Comparison of ENCODE assay signal across 9 cellular contexts in genomic region chr2:48110497-48110896, GRCh38.
DNase-seq lines count a peak whose midpoint lies in the region; ATAC-seq, FAIRE-seq and TF ChIP-seq lines count a peak whose summit lies in the region.
"Had no signal": no experiment of that assay in that cellular context is flagged by ENCODE, and none has a peak within 500 bp of the region (broad histone marks: within the 10 kb centered on the region; RNA-seq: fewer than 3 reads in every experiment).

No MANE protein-coding gene starts in this region.

- no peaks in the 10 kb centered on the region for H3K27me3 ChIP-seq in breast epithelium
- no peaks in the 10 kb centered on the region for H3K27me3 ChIP-seq in keratinocyte (ENCODE audit: control insufficient read depth, extremely low read depth, insufficient read depth, low read length)
- H3K27me3 ChIP-seq in subcutaneous abdominal adipose tissue (ENCODE audit: control insufficient read depth in 5 of 5, insufficient read depth in 4 of 5, low read length in 5 of 5), result peaks cover 0 to 3% (median 0%) of the 10 kb centered on the region in 5 donors
- H3K27me3 ChIP-seq in prostate gland (replicated peaks; ENCODE audit: insufficient read depth), result no peaks in the 10 kb centered on the region
- H3K27me3 ChIP-seq: BE2C had no signal

- DNase-seq in MCF 10A (ENCODE audit: unreplicated experiment), result no peak
- no peak for DNase-seq in breast epithelium (ENCODE audit: low spot score in 2 of 2)
- DNase-seq in activated CD8-positive, alpha-beta T cell treated with anti-CD3 and anti-CD28 coated beads, Interleukin-2, amount 10 ng/mL, durations not matched to agents 7 days and 5 days, result no peak
- no peak for DNase-seq in keratinocyte (ENCODE audit: low read depth, low spot score)
- DNase-seq in prostate gland (ENCODE audit: low spot score), result no peak
- DNase-seq in midbrain (lab: John Stamatoyannopoulos, UW), result no peak
- no peak for DNase-seq in RCC 7860 (ENCODE audit: low spot score)

- no peak for TF ChIP-seq CTCF in MCF 10A (IDR thresholded peaks at IDR 0.05; ENCODE audit: unreplicated experiment)
- no peak for TF ChIP-seq CTCF in breast epithelium (IDR thresholded peaks at IDR 0.05)
- no peak for TF ChIP-seq CTCF in keratinocyte (optimal IDR thresholded peaks at IDR 0.05 in 1 of 3, IDR thresholded peaks at IDR 0.05 in 1 of 3, conservative IDR thresholded peaks at IDR 0.05 in 1 of 3; ENCODE audit: extremely low read depth in 1 of 3, insufficient read depth in 2 of 3, low read length in 3 of 3)
- no peak for TF ChIP-seq CTCF in prostate gland (IDR thresholded peaks at IDR 0.05)

- no peaks in the 10 kb centered on the region for H3K9me3 ChIP-seq in breast epithelium
- no peaks in the 10 kb centered on the region for H3K9me3 ChIP-seq in keratinocyte (ENCODE audit: control insufficient read depth, low read depth, low read length)
- H3K9me3 ChIP-seq in subcutaneous abdominal adipose tissue (ENCODE audit: control insufficient read depth in 5 of 5, low read length in 5 of 5), result no peaks in the 10 kb centered on the region
- no peaks in the 10 kb centered on the region for H3K9me3 ChIP-seq in prostate gland
- H3K9me3 ChIP-seq: BE2C had no signal

- H3K4me1 ChIP-seq in breast epithelium, result peaks cover 0 to 3% of the 10 kb centered on the region in 2 donors
- peaks cover 56% of the 10 kb centered on the region for H3K4me1 ChIP-seq in keratinocyte (ENCODE audit: control insufficient read depth, extremely low read depth, insufficient read depth, low read length)
- peaks cover 14 to 42% (median 30%) of the 10 kb centered on the region in 5 donors for H3K4me1 ChIP-seq in subcutaneous abdominal adipose tissue (ENCODE audit: control insufficient read depth in 5 of 5, insufficient read depth in 5 of 5, low read length in 5 of 5)
- no peaks in the 10 kb centered on the region for H3K4me1 ChIP-seq in prostate gland (replicated peaks)
- H3K4me1 ChIP-seq: BE2C had no signal

- H3K27ac Mint-ChIP-seq in MCF 10A (ENCODE audit: low read depth, unreplicated experiment), result peak overlapping the region; percentile 86
- no peak overlapping the region for H3K27ac Mint-ChIP-seq in activated CD8-positive, alpha-beta T cell treated with anti-CD3 and anti-CD28 coated beads, Interleukin-2, amount 10 ng/mL, durations not matched to agents 7 days and 5 days

- H3K27ac ChIP-seq in breast epithelium, result no peak overlapping the region
- H3K27ac ChIP-seq in keratinocyte (ENCODE audit: control insufficient read depth, insufficient read depth, low read length), result peak overlapping the region; percentile 87
- peak overlapping the region; percentile 99 for H3K27ac ChIP-seq in subcutaneous abdominal adipose tissue (ENCODE audit: low read depth, low read length)
- H3K27ac ChIP-seq in prostate gland, result peak overlapping the region in 1 of 2 donors; percentile 81

- dilution Hi-C loops in keratinocyte (cut with MboI; ENCODE audit: extremely low pct_ligation_motif_present, low sequenced_read_pairs), result no loop called here

- H3K36me3 Mint-ChIP-seq in MCF 10A (ENCODE audit: insufficient read depth, unreplicated experiment), result no peaks in the 10 kb centered on the region
- H3K36me3 Mint-ChIP-seq in activated CD8-positive, alpha-beta T cell treated with anti-CD3 and anti-CD28 coated beads, Interleukin-2, amount 10 ng/mL, durations not matched to agents 7 days and 5 days (ENCODE audit: low read depth), result no peaks in the 10 kb centered on the region

- peak overlapping the region; percentile 94 for H3K4me2 ChIP-seq in keratinocyte (ENCODE audit: control insufficient read depth, extremely low read depth, insufficient read depth, low read depth, low read length)

- no peaks in the 10 kb centered on the region for H3K9me3 Mint-ChIP-seq in MCF 10A (ENCODE audit: unreplicated experiment)
- no peaks in the 10 kb centered on the region for H3K9me3 Mint-ChIP-seq in activated CD8-positive, alpha-beta T cell treated with anti-CD3 and anti-CD28 coated beads, Interleukin-2, amount 10 ng/mL, durations not matched to agents 7 days and 5 days (ENCODE audit: insufficient read depth)

- POLR2A ChIA-PET in MCF 10A (lab: Yijun Ruan, JAX), result no interaction called here
- POLR2A ChIA-PET in activated CD8-positive, alpha-beta T cell treated with anti-CD3 and anti-CD28 coated beads, Interleukin-2, amount 10 ng/mL, durations not matched to agents 7 days and 5 days (lab: Charles Lee), result no interaction called here

- BruUV-seq in MCF 10A (replicated peaks; lab: Mats Ljungman, UMichigan), result no TSS peak

- H4K20me1 ChIP-seq in keratinocyte (ENCODE audit: control insufficient read depth, extremely low read depth, insufficient read depth, low read length), result no peaks in the 10 kb centered on the region

- H3K4me3 Mint-ChIP-seq in MCF 10A (ENCODE audit: unreplicated experiment), result peak overlapping the region; percentile 83
- H3K4me3 Mint-ChIP-seq in activated CD8-positive, alpha-beta T cell treated with anti-CD3 and anti-CD28 coated beads, Interleukin-2, amount 10 ng/mL, durations not matched to agents 7 days and 5 days, result peak overlapping the region; percentile 89

- intact Hi-C loops in MCF 10A (cut with micrococcal nuclease), result no loop called here
- intact Hi-C loops in breast epithelium (cut with DNase I; ENCODE audit: low total_unique reads), result no loop called here
- intact Hi-C loops in prostate gland (cut with DNase I), result no loop called here

- 50% methylated on average over 4 of the region's 4 CpGs for WGBS in prostate gland

- no peak for ATAC-seq in activated CD8-positive, alpha-beta T cell treated with anti-CD3 and anti-CD28 coated beads, Interleukin-2, amount 10 ng/mL, durations not matched to agents 7 days and 5 days

- H2AFZ ChIP-seq in keratinocyte (ENCODE audit: control insufficient read depth, low read length), result no peak overlapping the region

- H3K4me3 ChIP-seq in breast epithelium (no peak overlapping the region), keratinocyte (ENCODE audit: control insufficient read depth in 2 of 3, extremely low read depth in 1 of 3, insufficient read depth in 2 of 3, low read depth in 1 of 3, low read length in 3 of 3) (peak overlapping the region in 1 of 3 experiments; percentile 46), subcutaneous abdominal adipose tissue (ENCODE audit: low read depth in 1 of 5, low read length in 5 of 5) (peak overlapping the region in 1 of 5 donors; percentile 73), prostate gland (no peak overlapping the region)

- no peak for FAIRE-seq in keratinocyte (lab: Jason Lieb, UNC)
- FAIRE-seq in RCC 7860 (lab: Jason Lieb, UNC), result no peak

- H3K79me2 ChIP-seq in keratinocyte (ENCODE audit: control insufficient read depth, insufficient read depth, low read length), result no peaks in the 10 kb centered on the region

- H3K9ac ChIP-seq in keratinocyte (ENCODE audit: control insufficient read depth, extremely low read depth, insufficient read depth, low read length), result no peak overlapping the region
- H3K9ac ChIP-seq in subcutaneous abdominal adipose tissue (ENCODE audit: low read length in 5 of 5), result no peak overlapping the region

- no peaks in the 10 kb centered on the region for H3K9me1 ChIP-seq in keratinocyte (ENCODE audit: control insufficient read depth, extremely low read depth, insufficient read depth, low read length)

- CTCF ChIA-PET in MCF 10A (lab: Yijun Ruan, JAX), result interaction anchor here (1.1 kb wide), 1 partner anchor 260 kb away, joined by 4 read pairs; no protein-coding TSS in a partner anchor
- CTCF ChIA-PET in activated CD8-positive, alpha-beta T cell treated with anti-CD3 and anti-CD28 coated beads, Interleukin-2, amount 10 ng/mL, durations not matched to agents 7 days and 5 days (lab: Charles Lee), result interaction anchor here (1.4 kb wide), 1 partner anchor 203 kb away, joined by 6 read pairs; the partner anchor contains the start of gene FBXO11

- no peaks in the 10 kb centered on the region for H3K36me3 ChIP-seq in breast epithelium
- H3K36me3 ChIP-seq in keratinocyte (ENCODE audit: control insufficient read depth in 2 of 2, extremely low read depth in 1 of 2, insufficient read depth in 2 of 2, low read length in 2 of 2), result no peaks in the 10 kb centered on the region
- no peaks in the 10 kb centered on the region for H3K36me3 ChIP-seq in subcutaneous abdominal adipose tissue (ENCODE audit: control insufficient read depth in 5 of 5, insufficient read depth in 5 of 5, low read length in 5 of 5)
- no peaks in the 10 kb centered on the region for H3K36me3 ChIP-seq in prostate gland
- H3K36me3 ChIP-seq: BE2C had no signal

- no peaks in the 10 kb centered on the region for H3K27me3 Mint-ChIP-seq in MCF 10A (ENCODE audit: insufficient read depth, unreplicated experiment)
- H3K27me3 Mint-ChIP-seq in activated CD8-positive, alpha-beta T cell treated with anti-CD3 and anti-CD28 coated beads, Interleukin-2, amount 10 ng/mL, durations not matched to agents 7 days and 5 days (ENCODE audit: low read depth), result peaks cover 3% of the 10 kb centered on the region

- peaks cover 40% of the 10 kb centered on the region for H3K4me1 Mint-ChIP-seq in MCF 10A (ENCODE audit: insufficient read depth, unreplicated experiment)
- H3K4me1 Mint-ChIP-seq in activated CD8-positive, alpha-beta T cell treated with anti-CD3 and anti-CD28 coated beads, Interleukin-2, amount 10 ng/mL, durations not matched to agents 7 days and 5 days (ENCODE audit: low read depth), result peaks cover 35% of the 10 kb centered on the region

- no peak for TF ChIP-seq POLR2A in breast epithelium (IDR thresholded peaks at IDR 0.05)
- TF ChIP-seq POLR2A in prostate gland (IDR thresholded peaks at IDR 0.05), result no peak

Comparison
In these comparisons a context has a peak if more than half of its experiments do, and no peak if none do; other contexts are left out.
1. H3K27ac ChIP-seq: peak in keratinocyte (single experiment) and subcutaneous abdominal adipose tissue (single experiment); none in breast epithelium (0 of 2).